ENCODE assay signal across 27 cellular contexts in the genomic region with DNA sequence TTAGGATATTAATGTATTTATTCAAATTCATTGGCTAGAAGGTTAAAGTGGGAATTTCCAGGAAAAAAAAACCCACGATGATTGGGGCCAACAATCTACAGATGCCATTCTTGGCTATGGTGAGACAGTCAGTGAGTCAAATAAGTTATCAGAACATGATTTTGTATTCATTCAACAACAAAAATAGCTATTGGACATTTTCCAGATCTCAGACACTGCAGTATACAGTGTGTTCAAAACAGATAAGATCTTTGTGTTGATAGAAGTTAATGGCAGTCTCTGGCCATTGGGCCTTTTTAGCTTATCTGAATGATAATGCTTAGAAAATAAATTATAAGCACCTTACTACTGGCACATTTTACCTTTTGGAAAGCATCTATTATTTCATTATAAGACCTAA.
DNase-seq lines count a peak whose midpoint lies in the region; ATAC-seq, FAIRE-seq and TF ChIP-seq lines count a peak whose summit lies in the region.
"Had no signal": no experiment of that assay in that cellular context is flagged by ENCODE, and none has a peak within 500 bp of the region (broad histone marks: within the 10 kb centered on the region; RNA-seq: fewer than 3 reads in every experiment).

No MANE protein-coding gene starts in this region.

- H3K4me1 ChIP-seq in SK-N-SH (ENCODE audit: control insufficient read depth in 1 of 2, insufficient read depth in 2 of 2, low read depth in 1 of 2, low read length in 1 of 2) (peaks cover 0 to 9% of the 10 kb centered on the region in 2 experiments; a peak in 1 of 4 replicates), endothelial cell of umbilical vein (ENCODE audit: control insufficient read depth, extremely low read depth, insufficient read depth, low read length) (no peaks in the 10 kb centered on the region), BE2C (peaks cover 2% of the 10 kb centered on the region; the same call in 1 of the 2 replicates)

- H3F3A ChIP-seq in SK-N-SH (replicated peaks; ENCODE audit: insufficient read depth), result no peaks in the 10 kb centered on the region

- H3K9ac ChIP-seq in SK-N-SH (no peak overlapping the region), endothelial cell of umbilical vein (replicated peaks; ENCODE audit: extremely low read depth, insufficient read depth, low read length) (no peak overlapping the region)

- H3K4me2 ChIP-seq in SK-N-SH (no peak overlapping the region), endothelial cell of umbilical vein (ENCODE audit: insufficient read depth, low read length) (no peak overlapping the region)

- no peaks in the 10 kb centered on the region for H3K4me1 Mint-ChIP-seq in stimulated activated memory B cell treated with anti-CD40 and anti-IgM and Interleukin-4, amounts not matched to agents 10 μg/mL and 1 μg/mL and 100 μg/mL, for 72 hours
- H3K4me1 Mint-ChIP-seq: B cell; CD14-positive monocyte; CD8-positive, alpha-beta memory T cell had no signal

- CTCF ChIA-PET in SK-N-SH (lab: Yijun Ruan, JAX) (interaction anchor here (0.6 to 2.0 kb wide), 5 partner anchors 128 to 451 kb away, joined by 3 to 9 read pairs (median 4); no protein-coding TSS in a partner anchor), endothelial cell of umbilical vein (lab: Charles Lee) (interaction anchor here (1.4 to 2.1 kb wide), 3 partner anchors 40 to 451 kb away, joined by 4 to 8 read pairs (median 5); no protein-coding TSS in a partner anchor)

- H3K27ac Mint-ChIP-seq in stimulated activated memory B cell treated with anti-CD40 and anti-IgM and Interleukin-4, amounts not matched to agents 10 μg/mL and 1 μg/mL and 100 μg/mL, for 72 hours, result no peak overlapping the region
- H3K27ac Mint-ChIP-seq: B cell; CD14-positive monocyte; CD8-positive, alpha-beta memory T cell had no signal

- POLR2A ChIA-PET in SK-N-SH (lab: Yijun Ruan, JAX), result interaction anchor here (0.7 kb wide), 1 partner anchor 212 kb away, joined by 3 read pairs; no protein-coding TSS in a partner anchor
- POLR2A ChIA-PET in endothelial cell of umbilical vein (lab: Charles Lee), result no interaction called here

- H3K4me3 ChIP-seq in SK-N-SH (ENCODE audit: low read depth in 2 of 2, low read length in 1 of 2) (no peak overlapping the region), endothelial cell of umbilical vein (replicated peaks in 1 of 3; ENCODE audit: insufficient read depth in 1 of 3, low read depth in 1 of 3, low read length in 3 of 3) (no peak overlapping the region), BE2C (ENCODE audit: low read depth, low read length) (no peak overlapping the region)

- TF ChIP-seq RAD21 in SK-N-SH (IDR thresholded peaks at IDR 0.05; ENCODE audit: low read length), result no peak

- no peak for TF ChIP-seq POLR2A in endothelial cell of umbilical vein (IDR thresholded peaks at IDR 0.05; ENCODE audit: low read depth, low read length)

- H3K27me3 ChIP-seq in SK-N-SH (ENCODE audit: insufficient read depth), result no peaks in the 10 kb centered on the region
- H3K27me3 ChIP-seq in endothelial cell of umbilical vein (ENCODE audit: control insufficient read depth in 2 of 2, insufficient read depth in 2 of 2, low read length in 2 of 2), result no peaks in the 10 kb centered on the region
- no peaks in the 10 kb centered on the region for H3K27me3 ChIP-seq in BE2C

- no peaks in the 10 kb centered on the region for H4K20me1 ChIP-seq in SK-N-SH (ENCODE audit: insufficient read depth)
- H4K20me1 ChIP-seq in endothelial cell of umbilical vein (replicated peaks; ENCODE audit: control insufficient read depth, extremely low read depth, insufficient read depth, low read length), result no peaks in the 10 kb centered on the region

- no peaks in the 10 kb centered on the region for H3K9me1 ChIP-seq in endothelial cell of umbilical vein (replicated peaks; ENCODE audit: control insufficient read depth, extremely low read depth, insufficient read depth, low read length)

- no peak overlapping the region for H2AFZ ChIP-seq in SK-N-SH (ENCODE audit: low read depth)
- H2AFZ ChIP-seq in endothelial cell of umbilical vein (ENCODE audit: low read depth, low read length), result no peak overlapping the region

- DNase-seq in NCI-H460 (ENCODE audit: extremely low read depth, low read depth) (peak; percentile 48), SK-N-SH (peak; percentile 2), endothelial cell of umbilical vein (ENCODE audit: low read depth, low spot score) (peak; percentile 61), pulmonary artery endothelial cell (ENCODE audit: low read depth, low spot score) (peak; percentile 13), BE2C (no peak), SIG-M5 (lab: John Stamatoyannopoulos, UW) (no peak)
- DNase-seq in activated CD4-positive, alpha-beta T cell treated with anti-CD3 and anti-CD28 coated beads for 1 hour, result no peak
- DNase-seq: Calu3; CD8-positive, alpha-beta memory T cell; DMS153; DND-41; Karpas-422; NCI-H1092; NCI-H1417 treated with DMSO at 0.1 percent for 48 hours; NCI-H1694 treated with DMSO at 0.1 percent for 48 hours; NCI-H2107; NCI-H446 treated with DMSO at 0.1 percent for 48 hours; NCI-H526 treated with DMSO at 0.1 percent for 48 hours; SHP77 had no signal

- TF ChIP-seq EP300 in SK-N-SH (IDR thresholded peaks at IDR 0.05; ENCODE audit: borderline replicate concordance in 1 of 2, low read depth in 1 of 2, low read length in 1 of 2), result peak in 1 of 2 experiments; percentile 89; a peak in 2 of 4 replicates

- intact Hi-C loops in endothelial cell of umbilical vein (cut with micrococcal nuclease), result no loop called here

- H3K27ac ChIP-seq in SK-N-SH (ENCODE audit: low read depth in 2 of 2, low read length in 1 of 2), result peak overlapping the region in 1 of 2 experiments; percentile 47; a peak in 2 of 4 replicates
- no peak overlapping the region for H3K27ac ChIP-seq in endothelial cell of umbilical vein (ENCODE audit: insufficient read depth, low read depth, low read length)
- H3K27ac ChIP-seq: RWPE1 had no signal

- peaks cover 3% of the 10 kb centered on the region for H3K9me3 Mint-ChIP-seq in stimulated activated memory B cell treated with anti-CD40 and anti-IgM and Interleukin-4, amounts not matched to agents 10 μg/mL and 1 μg/mL and 100 μg/mL, for 72 hours

- no peak for ATAC-seq in stimulated activated memory B cell treated with anti-CD40 and anti-IgM and Interleukin-4, amounts not matched to agents 10 μg/mL and 1 μg/mL and 100 μg/mL, for 72 hours
- ATAC-seq: Panc1 had no signal

- WGBS in SK-N-SH (ENCODE audit: low lambda C conversion rate), result 11% methylated on average over 1 of the region's 1 CpG

- H3K9me3 ChIP-seq in SK-N-SH (no peaks in the 10 kb centered on the region), endothelial cell of umbilical vein (replicated peaks; ENCODE audit: control insufficient read depth, insufficient read depth, low read length) (no peaks in the 10 kb centered on the region), BE2C (no peaks in the 10 kb centered on the region)

- H3K27me3 Mint-ChIP-seq in stimulated activated memory B cell treated with anti-CD40 and anti-IgM and Interleukin-4, amounts not matched to agents 10 μg/mL and 1 μg/mL and 100 μg/mL, for 72 hours, result no peaks in the 10 kb centered on the region
- H3K27me3 Mint-ChIP-seq: CD8-positive, alpha-beta memory T cell had no signal

- TF ChIP-seq CTCF in SK-N-SH (IDR thresholded peaks at IDR 0.05) (no peak), endothelial cell of umbilical vein (IDR thresholded peaks at IDR 0.05; ENCODE audit: extremely low read depth in 1 of 2, insufficient read depth in 1 of 2, low read depth in 1 of 2, low read length in 2 of 2) (no peak), BE2C (IDR thresholded peaks at IDR 0.05; ENCODE audit: low read depth, low read length) (no peak)

- no TSS peak for BruUV-seq in endothelial cell of umbilical vein (replicated peaks; lab: Mats Ljungman, UMichigan)

- dilution Hi-C loops in endothelial cell of umbilical vein (cut with MboI; ENCODE audit: extremely low pct_ligation_motif_present, low sequenced_read_pairs), result no loop called here

- H3K36me3 ChIP-seq in SK-N-SH (replicated peaks in 1 of 2; ENCODE audit: control insufficient read depth in 1 of 2, insufficient read depth in 2 of 2, low read length in 1 of 2), result no peaks in the 10 kb centered on the region
- H3K36me3 ChIP-seq in endothelial cell of umbilical vein (ENCODE audit: control insufficient read depth in 2 of 2, extremely low read depth in 1 of 2, insufficient read depth in 2 of 2, low read length in 2 of 2), result no peaks in the 10 kb centered on the region
- no peaks in the 10 kb centered on the region for H3K36me3 ChIP-seq in BE2C

- H3K4me3 Mint-ChIP-seq in stimulated activated memory B cell treated with anti-CD40 and anti-IgM and Interleukin-4, amounts not matched to agents 10 μg/mL and 1 μg/mL and 100 μg/mL, for 72 hours, result no peak overlapping the region
- H3K4me3 Mint-ChIP-seq: B cell; CD14-positive monocyte; CD8-positive, alpha-beta memory T cell had no signal

- H3K36me3 Mint-ChIP-seq in stimulated activated memory B cell treated with anti-CD40 and anti-IgM and Interleukin-4, amounts not matched to agents 10 μg/mL and 1 μg/mL and 100 μg/mL, for 72 hours, result no peaks in the 10 kb centered on the region
- H3K36me3 Mint-ChIP-seq: CD14-positive monocyte; CD8-positive, alpha-beta memory T cell had no signal

- FAIRE-seq in endothelial cell of umbilical vein (lab: Jason Lieb, UNC), result no peak
- FAIRE-seq: GM12892, GM19239, H54 had no signal

- H3K79me2 ChIP-seq in SK-N-SH (ENCODE audit: insufficient read depth), result no peaks in the 10 kb centered on the region
- H3K79me2 ChIP-seq in endothelial cell of umbilical vein (ENCODE audit: control insufficient read depth, insufficient read depth, low read length), result no peaks in the 10 kb centered on the region

- no peaks in the 10 kb centered on the region for H3K9me2 ChIP-seq in SK-N-SH

TF ChIP-seq in SK-N-SH, 30 proteins besides CTCF, POLR2A, EP300 and RAD21 (continues in another document):
- TF ChIP-seq ELF1 (IDR thresholded peaks at IDR 0.05) (no peak), YY1 (IDR thresholded peaks at IDR 0.05; ENCODE audit: low read depth) (no peak), SIN3A (IDR thresholded peaks at IDR 0.05; ENCODE audit: borderline replicate concordance, low read depth, low read length) (no peak), RFX5 (IDR thresholded peaks at IDR 0.05; ENCODE audit: low read length) (no peak)

TF ChIP-seq in endothelial cell of umbilical vein, 7 proteins besides CTCF, POLR2A, EP300 and RAD21:
- TF ChIP-seq FOS (IDR thresholded peaks at IDR 0.05; ENCODE audit: borderline replicate concordance, insufficient read depth, low read length) (no peak), POLR2AphosphoS5 (IDR thresholded peaks at IDR 0.05; ENCODE audit: insufficient read depth, low read depth, low read length) (no peak), JUN (IDR thresholded peaks at IDR 0.05; ENCODE audit: borderline replicate concordance, insufficient read depth, insufficient read length, low read depth) (no peak), GATA2 (IDR thresholded peaks at IDR 0.05; ENCODE audit: insufficient read depth, insufficient read length, low read depth, low read length) (peak; percentile 35), MYC (IDR thresholded peaks at IDR 0.05; ENCODE audit: low read depth, low read length) (no peak)

Comparison
In these comparisons a context has a peak if more than half of its experiments do, and no peak if none do; other contexts are left out.
1. DNase-seq: peak in NCI-H460 (single experiment), SK-N-SH (single experiment), endothelial cell of umbilical vein (single experiment) and pulmonary artery endothelial cell (single experiment); none in BE2C (single experiment), SIG-M5 (single experiment) and activated CD4-positive, alpha-beta T cell treated with anti-CD3 and anti-CD28 coated beads for 1 hour (single experiment).